1 cellular context compared by ENCODE assay signal in the genomic region with DNA sequence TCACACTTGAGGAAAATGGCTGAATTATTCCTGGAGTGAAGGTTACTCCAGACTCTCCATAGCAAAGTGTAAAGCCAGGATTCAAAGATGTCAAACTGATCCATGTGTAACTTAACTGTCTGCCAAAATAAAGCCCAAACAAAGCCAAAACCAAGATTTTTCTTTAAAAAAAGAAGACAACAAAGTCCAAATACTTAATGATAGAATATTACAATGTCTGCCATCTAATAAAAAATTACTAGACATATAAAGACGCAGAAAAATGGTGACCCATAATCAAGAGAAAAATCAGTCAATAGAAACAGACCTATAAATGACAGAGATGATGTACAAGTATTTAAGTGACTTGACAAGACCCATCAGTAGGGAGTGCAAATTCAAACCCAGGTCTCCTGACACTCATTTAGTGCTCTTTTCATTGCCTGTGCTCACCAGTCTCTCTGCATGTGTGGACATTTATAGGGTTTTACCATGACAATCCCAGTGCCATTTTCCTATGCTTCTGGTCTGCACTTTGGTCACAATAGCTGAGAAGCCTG.
TF ChIP-seq lines count a peak whose summit lies in the region.

No MANE protein-coding gene starts in this region.

TF ChIP-seq in K562, 482 proteins besides CTCF, POLR2A, EP300 and RAD21 (continued from another document):
- TF ChIP-seq, protein P1, sequence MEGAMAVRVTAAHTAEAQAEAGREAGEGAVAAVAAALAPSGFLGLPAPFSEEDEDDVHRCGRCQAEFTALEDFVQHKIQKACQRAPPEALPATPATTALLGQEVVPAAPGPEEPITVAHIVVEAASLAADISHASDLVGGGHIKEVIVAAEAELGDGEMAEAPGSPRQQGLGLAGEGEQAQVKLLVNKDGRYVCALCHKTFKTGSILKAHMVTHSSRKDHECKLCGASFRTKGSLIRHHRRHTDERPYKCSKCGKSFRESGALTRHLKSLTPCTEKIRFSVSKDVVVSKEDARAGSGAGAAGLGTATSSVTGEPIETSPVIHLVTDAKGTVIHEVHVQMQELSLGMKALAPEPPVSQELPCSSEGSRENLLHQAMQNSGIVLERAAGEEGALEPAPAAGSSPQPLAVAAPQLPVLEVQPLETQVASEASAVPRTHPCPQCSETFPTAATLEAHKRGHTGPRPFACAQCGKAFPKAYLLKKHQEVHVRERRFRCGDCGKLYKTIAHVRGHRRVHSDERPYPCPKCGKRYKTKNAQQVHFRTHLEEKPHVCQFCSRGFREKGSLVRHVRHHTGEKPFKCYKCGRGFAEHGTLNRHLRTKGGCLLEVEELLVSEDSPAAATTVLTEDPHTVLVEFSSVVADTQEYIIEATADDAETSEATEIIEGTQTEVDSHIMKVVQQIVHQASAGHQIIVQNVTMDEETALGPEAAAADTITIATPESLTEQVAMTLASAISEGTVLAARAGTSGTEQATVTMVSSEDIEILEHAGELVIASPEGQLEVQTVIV (CRISPR knock-in tag; IDR thresholded peaks at IDR 0.05; ENCODE audit: borderline replicate concordance), result no peak
TF ChIP-seq in K562: peak in this region for 4.
